In genomic region chr1:2587071-2587859, GRCh38 we compare ENCODE assay signal across 8 cellular contexts. TPM values are rescaled to one million over a fixed set of nuclear protein-coding genes. Genes with fewer than 3 reads are reported as not detected.
DNase-seq lines count a peak whose midpoint lies in the region; ATAC-seq and TF ChIP-seq lines count a peak whose summit lies in the region.

No MANE protein-coding gene starts in this region.

- no peak for TF ChIP-seq CTCF in 22Rv1 (IDR thresholded peaks at IDR 0.05)
- TF ChIP-seq CTCF in mesothelial cell of epicardium (IDR thresholded peaks at IDR 0.05; ENCODE audit: unreplicated experiment): no peak

- no peaks in the 10 kb centered on the region for H3K9me3 Mint-ChIP-seq in mesothelial cell of epicardium

- DNase-seq in OCI-M1 (lab: John Stamatoyannopoulos, UW) (peak; percentile 57), cerebellum (ENCODE audit: low spot score) (peak; percentile 12), mesothelial cell of epicardium (ENCODE audit: low spot score in 2 of 2, unreplicated experiment in 2 of 2) (no peak), NCI-H345 (lab: John Stamatoyannopoulos, UW) (no peak), NCI-H226 (no peak)

- H3K4me3 Mint-ChIP-seq in mesothelial cell of epicardium: peak overlapping the region; percentile 81

- H3K27ac ChIP-seq in 22Rv1: peak overlapping the region; percentile 84

- no peaks in the 10 kb centered on the region for H3K27me3 Mint-ChIP-seq in mesothelial cell of epicardium (ENCODE audit: low read depth)

- H3K27ac Mint-ChIP-seq in mesothelial cell of epicardium: no peak overlapping the region

- no peaks in the 10 kb centered on the region for H3K36me3 Mint-ChIP-seq in mesothelial cell of epicardium

- peak; percentile 0 for ATAC-seq in GM18907 (IDR thresholded peaks at IDR 0.05; ENCODE audit: unreplicated experiment)
- no peak for ATAC-seq in HG03139 (IDR thresholded peaks at IDR 0.05; ENCODE audit: unreplicated experiment)

- peaks cover 29% of the 10 kb centered on the region for H3K4me1 Mint-ChIP-seq in mesothelial cell of epicardium

RNA-seq across cellular contexts. Expression of gene PRXL2B, which starts 0.7 kb away (rescaled TPM):
- total RNA-seq in cerebellum: 12.1 TPM
- total RNA-seq in mesothelial cell of epicardium: 33.4 to 37.1 TPM (median 34.7 TPM) in 3 replicates

RNA-seq across cellular contexts. Expression of gene TNFRSF14, which starts 31.1 kb away (rescaled TPM):
- total RNA-seq in cerebellum: 2.4 TPM
- total RNA-seq in mesothelial cell of epicardium: 1.1 to 1.3 TPM (median 1.2 TPM) in 3 replicates

RNA-seq across cellular contexts. Expression of gene MMEL1, which starts 45.6 kb away (rescaled TPM):
- total RNA-seq in cerebellum: 1.3 TPM
- 2.2 to 4.5 TPM (median 3.4 TPM) in 3 replicates for total RNA-seq in mesothelial cell of epicardium

RNA-seq across cellular contexts. Expression of gene HES5, which starts 57.2 kb away (rescaled TPM):
- total RNA-seq in cerebellum (62.8 TPM), mesothelial cell of epicardium (not detected in 3 replicates)

Comparison
In these comparisons a context has a peak if more than half of its experiments do, and no peak if none do; other contexts are left out.
1. DNase-seq: peak in OCI-M1 (single experiment) and cerebellum (single experiment); none in mesothelial cell of epicardium (0 of 2), NCI-H345 (single experiment) and NCI-H226 (single experiment).